In genomic region chr2:20224716-20225293, GRCh38 we compare ENCODE assay signal across 1 cellular context.
TF ChIP-seq lines count a peak whose summit lies in the region.

TSS of gene SDC1 (minus strand) at chr2:20225130. CDS start at chr2:20224867, 263 bp downstream.

TF ChIP-seq in GM12878, 131 proteins besides CTCF, POLR2A, EP300 and RAD21 (continued from another document):
- TF ChIP-seq ZNF592 (IDR thresholded peaks at IDR 0.05) (no peak), TBL1XR1 (IDR thresholded peaks at IDR 0.05; ENCODE audit: low read depth, low read length) (no peak), JUND (IDR thresholded peaks at IDR 0.05; ENCODE audit: low read depth, low read length) (no peak), ZBTB40 (IDR thresholded peaks at IDR 0.05; ENCODE audit: borderline replicate concordance) (no peak), ATF2 (IDR thresholded peaks at IDR 0.05; ENCODE audit: low read length) (no peak), RB1 (IDR thresholded peaks at IDR 0.05; ENCODE audit: borderline replicate concordance) (peak; percentile 43; the same call in 1 of the 2 replicates), ZNF217 (IDR thresholded peaks at IDR 0.05) (no peak), BHLHE40 (IDR thresholded peaks at IDR 0.05; ENCODE audit: borderline replicate concordance in 1 of 2, low read depth in 2 of 2, low read length in 1 of 2) (peak; percentile 5 to 75; a peak in 2 of 4 replicates), BACH1 (IDR thresholded peaks at IDR 0.05; ENCODE audit: borderline replicate concordance) (peak; percentile 49), ZNF24 (IDR thresholded peaks at IDR 0.05) (no peak), ZNF687 (IDR thresholded peaks at IDR 0.05) (peak; percentile 48; the same call in 1 of the 2 replicates), PML (IDR thresholded peaks at IDR 0.05; ENCODE audit: low read length) (no peak), ELK1 (IDR thresholded peaks at IDR 0.05; ENCODE audit: low read depth, low read length) (no peak), NKRF (conservative IDR thresholded peaks at IDR 0.05) (peak; percentile 51), GATAD2B (conservative IDR thresholded peaks at IDR 0.05; ENCODE audit: low read depth) (peak; percentile 12; the same call in 1 of the 2 replicates), SMARCA5 (IDR thresholded peaks at IDR 0.05) (0 out of 2 replicates have a peak, but pooled peaks have one; percentile 19), PRDM15 (CRISPR knock-in tag; IDR thresholded peaks at IDR 0.05) (no peak)
